ENCODE assay signal across 29 cellular contexts in genomic region chr13:113062691-113063090, GRCh38. TPM values are rescaled to one million over a fixed set of nuclear protein-coding genes. Genes with fewer than 3 reads are reported as not detected.
"Had no signal": no experiment of that assay in that cellular context is flagged by ENCODE, and none has a peak within 500 bp of the region (broad histone marks: within the 10 kb centered on the region; RNA-seq: fewer than 3 reads in every experiment).

No MANE protein-coding gene starts in this region.

- H3K36me3 Mint-ChIP-seq: activated naive CD8-positive, alpha-beta T cell treated with anti-CD3 and anti-CD28 coated beads for 36 hours had no signal

- H3K4me2 ChIP-seq: KMS-11 had no signal

- H3K27me3 Mint-ChIP-seq: activated CD4-positive, alpha-beta memory T cell treated with anti-CD3 and anti-CD28 coated beads, Interleukin-2, amount 10 ng/mL, durations not matched to agents 7 days and 5 days; activated naive CD8-positive, alpha-beta T cell treated with anti-CD3 and anti-CD28 coated beads for 36 hours; activated T-helper 17 cell treated with anti-CD3 and anti-CD28 coated beads, Interleukin-2, amount 50 U/mL, for 72 hours had no signal

- ATAC-seq: activated T-helper 17 cell treated with anti-CD3 and anti-CD28 coated beads, Interleukin-2, amount 50 U/mL, for 72 hours; SK-N-SH treated with all-trans-retinoic acid at 6 μM for 48 hours had no signal

- FAIRE-seq: TTC549 had no signal

- H3K36me3 ChIP-seq: MG63, SJSA1 had no signal

- DNase-seq: activated CD4-positive, alpha-beta memory T cell treated with anti-CD3 and anti-CD28 coated beads, Interleukin-2, amount 10 ng/mL, durations not matched to agents 7 days and 5 days; activated CD4-positive, alpha-beta T cell treated with anti-CD3 and anti-CD28 coated beads, Interleukin-2, amount 50 U/mL, for 1 hour; activated CD4-positive, CD25-positive, alpha-beta regulatory T cell; activated gamma-delta T cell; activated naive CD4-positive, alpha-beta T cell treated with anti-CD3 and anti-CD28 coated beads for 36 hours; activated naive CD8-positive, alpha-beta T cell treated with anti-CD3 and anti-CD28 coated beads for 36 hours; activated T-cell treated with anti-CD3 and anti-CD28 coated beads for 4 hours; activated T-cell treated with anti-CD3 and anti-CD28 coated beads, Interleukin-2, amount 50 U/mL, for 48 hours; MG63; NCI-H1105; NCI-H1436; NCI-H1694 treated with DMSO at 0.1 percent for 48 hours; NCI-H2029 treated with DMSO at 0.1 percent for 48 hours; NCI-H345; NCI-H510A treated with DMSO at 0.1 percent for 48 hours; NCI-H69; NK-92 treated with Interleukin-12 subunit alpha and Interleukin-12 subunit beta, amount 100 ng/mL, for 24 hours; OCI-M1; RPMI8226; SHP77; SW 1271; T-helper 2 cell; T1000 had no signal

- H3K27ac ChIP-seq: KMS-11, SJSA1 had no signal

- H3K27ac Mint-ChIP-seq: activated CD4-positive, alpha-beta memory T cell treated with anti-CD3 and anti-CD28 coated beads, Interleukin-2, amount 10 ng/mL, durations not matched to agents 7 days and 5 days; activated naive CD4-positive, alpha-beta T cell treated with anti-CD3 and anti-CD28 coated beads for 36 hours; activated naive CD8-positive, alpha-beta T cell treated with anti-CD3 and anti-CD28 coated beads for 36 hours; activated T-helper 17 cell treated with anti-CD3 and anti-CD28 coated beads, Interleukin-2, amount 50 U/mL, for 72 hours had no signal

- H3K4me3 ChIP-seq: MG63, SJSA1 had no signal

- H3K9me3 ChIP-seq: MG63, SJSA1 had no signal

- H3K4me3 Mint-ChIP-seq: activated CD4-positive, alpha-beta memory T cell treated with anti-CD3 and anti-CD28 coated beads, Interleukin-2, amount 10 ng/mL, durations not matched to agents 7 days and 5 days; activated naive CD4-positive, alpha-beta T cell treated with anti-CD3 and anti-CD28 coated beads for 36 hours; activated naive CD8-positive, alpha-beta T cell treated with anti-CD3 and anti-CD28 coated beads for 36 hours; activated T-helper 17 cell treated with anti-CD3 and anti-CD28 coated beads, Interleukin-2, amount 50 U/mL, for 72 hours had no signal

- H3K4me1 Mint-ChIP-seq: activated CD4-positive, alpha-beta memory T cell treated with anti-CD3 and anti-CD28 coated beads, Interleukin-2, amount 10 ng/mL, durations not matched to agents 7 days and 5 days; activated naive CD8-positive, alpha-beta T cell treated with anti-CD3 and anti-CD28 coated beads for 36 hours; activated T-helper 17 cell treated with anti-CD3 and anti-CD28 coated beads, Interleukin-2, amount 50 U/mL, for 72 hours had no signal

- H3K9me3 Mint-ChIP-seq: activated CD4-positive, alpha-beta memory T cell treated with anti-CD3 and anti-CD28 coated beads, Interleukin-2, amount 10 ng/mL, durations not matched to agents 7 days and 5 days; activated naive CD4-positive, alpha-beta T cell treated with anti-CD3 and anti-CD28 coated beads for 36 hours; activated naive CD8-positive, alpha-beta T cell treated with anti-CD3 and anti-CD28 coated beads for 36 hours; activated T-helper 17 cell treated with anti-CD3 and anti-CD28 coated beads, Interleukin-2, amount 50 U/mL, for 72 hours had no signal

- H3K9ac ChIP-seq: KMS-11 had no signal

RNA-seq across cellular contexts. Expression of gene F7, which starts 42.9 kb away (rescaled TPM):
- total RNA-seq: activated CD4-positive, alpha-beta memory T cell treated with anti-CD3 and anti-CD28 coated beads, Interleukin-2, amount 10 ng/mL, durations not matched to agents 7 days and 5 days; SJSA1 had no signal

RNA-seq across cellular contexts. Expression of gene F10, which starts 59.9 kb away (rescaled TPM):
- total RNA-seq: activated CD4-positive, alpha-beta memory T cell treated with anti-CD3 and anti-CD28 coated beads, Interleukin-2, amount 10 ng/mL, durations not matched to agents 7 days and 5 days; activated CD8-positive, alpha-beta memory T cell treated with anti-CD3 and anti-CD28 coated beads for 36 hours; activated naive CD4-positive, alpha-beta T cell treated with anti-CD3 and anti-CD28 coated beads for 36 hours; activated naive CD8-positive, alpha-beta T cell treated with anti-CD3 and anti-CD28 coated beads for 36 hours had no signal
